28 cellular contexts compared by ENCODE assay signal in the genomic region with DNA sequence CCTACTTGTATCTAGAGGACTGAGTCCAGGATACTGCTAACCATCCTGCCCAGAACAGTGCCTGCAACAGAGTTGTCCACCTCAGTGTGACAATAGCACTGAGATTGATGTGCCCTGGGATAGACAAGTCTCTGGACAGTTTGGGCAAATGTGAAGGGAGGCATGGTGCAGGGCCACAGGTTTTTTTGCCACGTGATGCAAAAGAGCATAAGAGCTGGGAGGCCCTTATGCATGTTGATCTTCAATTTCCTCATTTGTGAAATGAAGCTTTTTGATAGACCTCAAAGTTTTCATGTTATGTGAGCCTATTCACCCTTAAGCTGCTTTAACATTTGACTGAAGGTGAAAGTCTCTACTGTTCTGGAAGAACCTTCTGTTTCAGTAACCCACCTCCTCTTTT. TPM values are rescaled to one million over a fixed set of nuclear protein-coding genes. Genes with fewer than 3 reads are reported as not detected.
A peak's percentile ranks its signal among the peaks of the same experiment; 100 is the strongest.
DNase-seq lines count a peak whose midpoint lies in the region; ATAC-seq and TF ChIP-seq lines count a peak whose summit lies in the region.
"Had no signal": no experiment of that assay in that cellular context is flagged by ENCODE, and none has a peak within 500 bp of the region (broad histone marks: within the 10 kb centered on the region; RNA-seq: fewer than 3 reads in every experiment).

No MANE protein-coding gene starts in this region.

- no peaks in the 10 kb centered on the region for H4K20me1 ChIP-seq in hepatocyte (ENCODE audit: insufficient read depth, poor library complexity, severe bottlenecking)

- no peak for DNase-seq in activated T-cell treated with anti-CD3 and anti-CD28 coated beads, Interleukin-2, amount 50 U/mL, for 24 hours
- DNase-seq in activated T-cell treated with anti-CD3 and anti-CD28 coated beads, Interleukin-2, amount 50 U/mL, for 48 hours = no peak
- DNase-seq in hepatocyte (ENCODE audit: low spot score) = no peak
- no peak for DNase-seq in upper lobe of right lung
- DNase-seq in DMS53 (lab: John Stamatoyannopoulos, UW) = no peak
- no peak for DNase-seq in NCI-H345 (lab: John Stamatoyannopoulos, UW)
- DNase-seq in NCI-H1105 treated with DMSO at 0.1 percent for 48 hours (lab: John Stamatoyannopoulos, UW) = no peak
- DNase-seq: activated CD4-positive, alpha-beta T cell treated with anti-CD3 and anti-CD28 coated beads for 36 hours; activated CD8-positive, alpha-beta memory T cell treated with anti-CD3 and anti-CD28 coated beads, Interleukin-2, amount 50 U/mL, for 48 hours; activated CD8-positive, alpha-beta T cell treated with anti-CD3 and anti-CD28 coated beads for 36 hours; activated naive CD4-positive, alpha-beta T cell treated with anti-CD3 and anti-CD28 coated beads, Interleukin-2, amount 50 U/mL, for 16 hours; brain microvascular endothelial cell; CD8-positive, alpha-beta T cell; foreskin melanocyte; heart left ventricle; kidney; naive thymus-derived CD8-positive, alpha-beta T cell; NCI-H146; NCI-H226; nucleus accumbens; stimulated activated CD4-positive, alpha-beta T cell treated with anti-CD3 and anti-CD28 coated beads, Interleukin-4, amount 100 ng/mL, for 1 hour; thyroid gland had no signal

- H3K9me2 ChIP-seq in hepatocyte (replicated peaks; ENCODE audit: insufficient read depth) = no peaks in the 10 kb centered on the region

- H3K36me3 ChIP-seq in HEK293 (ENCODE audit: control insufficient read depth in 2 of 2, insufficient read depth in 1 of 2, low read length in 2 of 2) (no peaks in the 10 kb centered on the region), hepatocyte (replicated peaks; ENCODE audit: insufficient read depth, low read depth) (no peaks in the 10 kb centered on the region), upper lobe of right lung (no peaks in the 10 kb centered on the region)
- H3K36me3 ChIP-seq: brain microvascular endothelial cell, heart left ventricle, thyroid gland had no signal

- ATAC-seq in upper lobe of right lung = peak; percentile 38
- ATAC-seq: activated CD4-positive, alpha-beta T cell treated with anti-CD3 and anti-CD28 coated beads for 36 hours; activated CD8-positive, alpha-beta T cell treated with anti-CD3 and anti-CD28 coated beads for 36 hours; activated T-helper 17 cell treated with anti-CD3 and anti-CD28 coated beads, Interleukin-2, amount 50 U/mL, for 72 hours; CD8-positive, alpha-beta T cell; heart left ventricle; naive thymus-derived CD8-positive, alpha-beta T cell; Right ventricle myocardium inferior; SK-N-SH treated with all-trans-retinoic acid at 6 μM for 48 hours had no signal

- no peak overlapping the region for H2AFZ ChIP-seq in hepatocyte

- no peak overlapping the region for H3K4me2 ChIP-seq in hepatocyte
- H3K4me2 ChIP-seq: KMS-11 had no signal

- H3K4me1 ChIP-seq in HEK293 (ENCODE audit: control insufficient read depth, insufficient read depth, low read length) (peaks cover 9% of the 10 kb centered on the region), hepatocyte (ENCODE audit: insufficient read depth) (peaks cover 36% of the 10 kb centered on the region), upper lobe of right lung (peaks cover 12% of the 10 kb centered on the region)

- intact Hi-C loops in upper lobe of right lung (cut with DNase I) = no loop called here

- peaks cover 1% of the 10 kb centered on the region for H3K36me3 Mint-ChIP-seq in activated T-cell treated with anti-CD3 and anti-CD28 coated beads, Interleukin-2, amount 50 U/mL, for 24 hours (ENCODE audit: low read depth)
- H3K36me3 Mint-ChIP-seq: CD8-positive, alpha-beta T cell had no signal

- H3K27me3 ChIP-seq in hepatocyte = no peaks in the 10 kb centered on the region
- no peaks in the 10 kb centered on the region for H3K27me3 ChIP-seq in upper lobe of right lung
- H3K27me3 ChIP-seq: brain microvascular endothelial cell, heart left ventricle, thyroid gland had no signal

- no peak overlapping the region for H3K4me3 ChIP-seq in HEK293 (ENCODE audit: low read depth, low read length)
- H3K4me3 ChIP-seq in hepatocyte = no peak overlapping the region
- no peak overlapping the region for H3K4me3 ChIP-seq in upper lobe of right lung
- H3K4me3 ChIP-seq: heart left ventricle, thyroid gland had no signal

- H3K79me2 ChIP-seq in hepatocyte = no peaks in the 10 kb centered on the region

- no peaks in the 10 kb centered on the region for H3K9me3 Mint-ChIP-seq in activated T-cell treated with anti-CD3 and anti-CD28 coated beads, Interleukin-2, amount 50 U/mL, for 24 hours
- H3K9me3 Mint-ChIP-seq: activated CD8-positive, alpha-beta T cell treated with anti-CD3 and anti-CD28 coated beads for 36 hours; activated T-helper 17 cell treated with anti-CD3 and anti-CD28 coated beads, Interleukin-2, amount 50 U/mL, for 72 hours; CD8-positive, alpha-beta T cell; naive thymus-derived CD8-positive, alpha-beta T cell had no signal

- H3K27ac Mint-ChIP-seq in activated T-cell treated with anti-CD3 and anti-CD28 coated beads, Interleukin-2, amount 50 U/mL, for 24 hours = peak overlapping the region; percentile 7
- H3K27ac Mint-ChIP-seq: activated CD4-positive, alpha-beta T cell treated with anti-CD3 and anti-CD28 coated beads for 36 hours; activated CD8-positive, alpha-beta T cell treated with anti-CD3 and anti-CD28 coated beads for 36 hours; activated T-helper 17 cell treated with anti-CD3 and anti-CD28 coated beads, Interleukin-2, amount 50 U/mL, for 72 hours; CD8-positive, alpha-beta T cell; progenitor cell of endocrine pancreas had no signal

- WGBS in hepatocyte (ENCODE audit: low lambda C conversion rate, missing lambda C conversion rate) = 96% methylated on average over 1 of the region's 1 CpG

- TF ChIP-seq CTCF in HEK293 (tag by site-specific recombination; IDR thresholded peaks at IDR 0.05) (no peak), hepatocyte (IDR thresholded peaks at IDR 0.05; ENCODE audit: poor library complexity) (no peak), upper lobe of right lung (IDR thresholded peaks at IDR 0.05) (no peak)

- no peaks in the 10 kb centered on the region for H3K9me3 ChIP-seq in HEK293 (ENCODE audit: control insufficient read depth, insufficient read depth, low read depth, low read length)
- no peaks in the 10 kb centered on the region for H3K9me3 ChIP-seq in hepatocyte (ENCODE audit: low read depth)
- no peaks in the 10 kb centered on the region for H3K9me3 ChIP-seq in upper lobe of right lung
- H3K9me3 ChIP-seq: heart left ventricle, thyroid gland had no signal

- CTCF ChIA-PET in HEK293 (lab: Yijun Ruan, JAX) = interaction anchor here (1.3 to 1.8 kb wide), 3 partner anchors 10 to 22 kb away, joined by 4 to 15 read pairs (median 4); no protein-coding TSS in a partner anchor

- H3K4me3 Mint-ChIP-seq in activated T-cell treated with anti-CD3 and anti-CD28 coated beads, Interleukin-2, amount 50 U/mL, for 24 hours = no peak overlapping the region
- H3K4me3 Mint-ChIP-seq: activated CD4-positive, alpha-beta T cell treated with anti-CD3 and anti-CD28 coated beads for 36 hours; activated CD8-positive, alpha-beta T cell treated with anti-CD3 and anti-CD28 coated beads for 36 hours; activated T-helper 17 cell treated with anti-CD3 and anti-CD28 coated beads, Interleukin-2, amount 50 U/mL, for 72 hours; CD8-positive, alpha-beta T cell; naive thymus-derived CD8-positive, alpha-beta T cell had no signal

- no peaks in the 10 kb centered on the region for H3K27me3 Mint-ChIP-seq in activated T-cell treated with anti-CD3 and anti-CD28 coated beads, Interleukin-2, amount 50 U/mL, for 24 hours
- H3K27me3 Mint-ChIP-seq: activated CD4-positive, alpha-beta T cell treated with anti-CD3 and anti-CD28 coated beads for 36 hours; activated CD8-positive, alpha-beta T cell treated with anti-CD3 and anti-CD28 coated beads for 36 hours; activated T-helper 17 cell treated with anti-CD3 and anti-CD28 coated beads, Interleukin-2, amount 50 U/mL, for 72 hours; naive thymus-derived CD8-positive, alpha-beta T cell; progenitor cell of endocrine pancreas had no signal

- H3K27ac ChIP-seq in HEK293 (ENCODE audit: extremely low read depth, low read depth, low read length) (no peak overlapping the region), hepatocyte (peak overlapping the region; percentile 40), upper lobe of right lung (no peak overlapping the region)
- H3K27ac ChIP-seq: KMS-11, thyroid gland had no signal

- POLR2A ChIA-PET in HEK293 (lab: Yijun Ruan, JAX) = no interaction called here

- H3K4me1 Mint-ChIP-seq in activated T-cell treated with anti-CD3 and anti-CD28 coated beads, Interleukin-2, amount 50 U/mL, for 24 hours (ENCODE audit: low read depth) = peaks cover 9% of the 10 kb centered on the region

TF ChIP-seq in HEK293, 187 proteins besides CTCF, POLR2A, EP300 and RAD21:
- TF ChIP-seq, protein P1, sequence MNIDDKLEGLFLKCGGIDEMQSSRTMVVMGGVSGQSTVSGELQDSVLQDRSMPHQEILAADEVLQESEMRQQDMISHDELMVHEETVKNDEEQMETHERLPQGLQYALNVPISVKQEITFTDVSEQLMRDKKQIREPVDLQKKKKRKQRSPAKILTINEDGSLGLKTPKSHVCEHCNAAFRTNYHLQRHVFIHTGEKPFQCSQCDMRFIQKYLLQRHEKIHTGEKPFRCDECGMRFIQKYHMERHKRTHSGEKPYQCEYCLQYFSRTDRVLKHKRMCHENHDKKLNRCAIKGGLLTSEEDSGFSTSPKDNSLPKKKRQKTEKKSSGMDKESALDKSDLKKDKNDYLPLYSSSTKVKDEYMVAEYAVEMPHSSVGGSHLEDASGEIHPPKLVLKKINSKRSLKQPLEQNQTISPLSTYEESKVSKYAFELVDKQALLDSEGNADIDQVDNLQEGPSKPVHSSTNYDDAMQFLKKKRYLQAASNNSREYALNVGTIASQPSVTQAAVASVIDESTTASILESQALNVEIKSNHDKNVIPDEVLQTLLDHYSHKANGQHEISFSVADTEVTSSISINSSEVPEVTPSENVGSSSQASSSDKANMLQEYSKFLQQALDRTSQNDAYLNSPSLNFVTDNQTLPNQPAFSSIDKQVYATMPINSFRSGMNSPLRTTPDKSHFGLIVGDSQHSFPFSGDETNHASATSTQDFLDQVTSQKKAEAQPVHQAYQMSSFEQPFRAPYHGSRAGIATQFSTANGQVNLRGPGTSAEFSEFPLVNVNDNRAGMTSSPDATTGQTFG (tag by site-specific recombination; IDR thresholded peaks at IDR 0.05; ENCODE audit: borderline replicate concordance) = no peak
- TF ChIP-seq SCRT2 (tag by site-specific recombination; IDR thresholded peaks at IDR 0.05) = 0 out of 2 replicates have a peak, but pooled peaks have one; percentile 13
- TF ChIP-seq ZNF335 (tag by site-specific recombination; conservative IDR thresholded peaks at IDR 0.05) = 0 out of 2 replicates have a peak, but pooled peaks have one; percentile 29

RNA-seq across cellular contexts. Expression of a gene that starts 46.3 kb away (rescaled TPM):
- total RNA-seq in hepatocyte (0.16 TPM in 1 of 2 replicates, not detected in the other), upper lobe of right lung (7.6 TPM)
- polyA plus RNA-seq in hepatocyte = 0.59 and 0.64 TPM in 2 replicates
